In the genomic region with DNA sequence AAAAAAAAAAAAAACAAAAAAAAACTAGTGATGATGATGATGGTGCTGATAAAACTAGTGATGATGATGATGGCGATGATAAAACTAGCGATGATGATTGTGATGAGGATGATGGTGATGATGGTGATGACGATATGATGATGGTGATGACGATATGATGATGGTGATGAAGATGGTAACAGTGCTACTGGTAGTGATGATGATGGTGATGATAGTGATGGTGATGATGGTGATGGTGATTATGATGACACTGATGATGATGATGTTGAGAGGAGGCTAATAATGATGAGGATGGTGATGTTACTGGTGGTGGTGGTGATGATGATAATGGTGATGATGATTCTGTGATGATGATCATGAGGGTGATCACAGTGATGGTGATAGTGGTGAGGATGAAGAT, we compare ENCODE assay signal across 1 cellular context.
TF ChIP-seq lines count a peak whose summit lies in the region.

No MANE protein-coding gene starts in this region.

TF ChIP-seq in HEK293, 187 proteins besides CTCF, POLR2A, EP300 and RAD21 (continued from another document):
- TF ChIP-seq ZNF473 (tag by site-specific recombination; IDR thresholded peaks at IDR 0.05) (peak; percentile 39; the same call in 1 of the 2 replicates), ZIC2 (tag by site-specific recombination; IDR thresholded peaks at IDR 0.05) (no peak), ZSCAN16 (tag by site-specific recombination; IDR thresholded peaks at IDR 0.05) (no peak), ZBTB48 (tag by site-specific recombination; IDR thresholded peaks at IDR 0.05) (no peak), BCL11B (tag by site-specific recombination; IDR thresholded peaks at IDR 0.05; ENCODE audit: low read depth) (no peak), HOXD13 (CRISPR knock-in tag; IDR thresholded peaks at IDR 0.05; ENCODE audit: borderline replicate concordance) (no peak), ZNF530 (tag by site-specific recombination; IDR thresholded peaks at IDR 0.05; ENCODE audit: low read depth) (no peak), KLF16 (tag by site-specific recombination; IDR thresholded peaks at IDR 0.05) (0 out of 2 replicates have a peak, but pooled peaks have one; percentile 26), ZNF292 (tag by site-specific recombination; IDR thresholded peaks at IDR 0.05; ENCODE audit: borderline replicate concordance, low read depth) (no peak)
